ENCODE assay signal across 8 cellular contexts in the genomic region with DNA sequence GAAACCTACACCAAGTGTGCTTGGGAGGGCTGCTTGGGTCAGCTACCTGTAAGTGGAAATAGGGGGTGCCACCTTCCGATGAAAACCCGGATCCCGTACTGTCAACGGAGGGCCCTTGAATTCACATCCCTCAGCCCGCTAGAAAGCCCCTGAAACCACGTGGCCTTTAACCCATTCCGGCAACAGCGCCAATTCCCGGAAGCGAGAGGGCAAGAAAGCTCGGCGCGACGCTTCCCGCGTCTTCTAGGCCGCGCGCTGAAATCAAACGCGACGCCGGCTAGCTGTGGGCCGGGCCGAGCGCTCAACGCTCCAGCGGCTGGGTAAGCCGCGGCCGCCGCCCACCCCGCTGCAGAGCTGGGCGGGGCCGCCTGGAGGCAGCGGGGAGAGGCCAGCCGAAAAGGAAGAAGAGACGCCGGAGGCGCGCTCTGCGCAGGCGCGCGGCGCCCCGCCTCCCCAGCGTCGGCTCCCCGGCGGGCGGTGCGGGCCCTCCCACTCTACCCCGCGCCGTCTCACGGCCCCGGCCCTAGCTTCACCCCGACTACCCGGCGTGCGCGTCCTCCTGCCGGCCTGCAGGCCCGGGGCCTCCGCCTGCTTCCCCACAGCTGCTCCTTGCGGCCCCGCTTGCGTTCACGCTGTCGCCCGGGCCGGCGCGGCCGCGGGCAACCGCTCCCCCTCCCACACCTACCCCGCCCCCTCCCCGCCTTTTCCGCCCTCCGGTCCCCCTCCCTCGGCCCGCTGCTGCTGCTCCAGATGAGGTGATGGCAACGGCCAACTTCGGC. TPM values are rescaled to one million over a fixed set of nuclear protein-coding genes. Genes with fewer than 3 reads are reported as not detected.
A peak's percentile ranks its signal among the peaks of the same experiment; 100 is the strongest.
DNase-seq lines count a peak whose midpoint lies in the region; ATAC-seq and TF ChIP-seq lines count a peak whose summit lies in the region.

A gene (plus strand): TSS at position 492 of the 779 bp plus-strand sequence. CDS start 267 bp downstream, at position 759.

- H3K4me1 ChIP-seq in BLaER1, result peaks cover 22% of the 10 kb centered on the region

- H4K20me1 ChIP-seq in BLaER1, result peaks cover 40% of the 10 kb centered on the region

- POLR2A ChIA-PET in activated CD4-positive, alpha-beta T cell treated with anti-CD3 and anti-CD28 coated beads for 36 hours (lab: Charles Lee), result interaction anchor here (0.6 to 1.7 kb wide), 11 partner anchors 9 to 107 kb away, joined by 3 to 23 read pairs (median 4); a partner anchor contains a TSS

- DNase-seq in GM19240 (ENCODE audit: insufficient read length, low spot score), result peak; percentile 78
- peak; percentile 66 to 91 for DNase-seq in NCI-H524 (lab: John Stamatoyannopoulos, UW)
- peak; percentile 96 for DNase-seq in activated CD4-positive, alpha-beta T cell treated with anti-CD3 and anti-CD28 coated beads for 36 hours
- peak; percentile 93 for DNase-seq in choroid plexus epithelial cell (ENCODE audit: low read depth)
- DNase-seq in kidney glomerular epithelial cell (lab: John Stamatoyannopoulos, UW), result peak; percentile 84
- peak; percentile 86 to 91 for DNase-seq in stimulated activated CD4-positive, alpha-beta T cell treated with anti-CD3 and anti-CD28 coated beads, Interleukin-15, amount 100 ng/mL, for 48 hours (ENCODE audit: low read depth in 2 of 2)

- peak within 1 kb of the TSS; percentile 90 for H3K4me2 ChIP-seq in BLaER1

- H3K27me3 Mint-ChIP-seq in activated CD4-positive, alpha-beta T cell treated with anti-CD3 and anti-CD28 coated beads for 36 hours, result no peaks in the 10 kb centered on the region

- H3K27ac ChIP-seq in BLaER1, result peak within 1 kb of the TSS; percentile 95

- no peaks in the 10 kb centered on the region for H3K27me3 ChIP-seq in BLaER1

- peak within 1 kb of the TSS; percentile 95 for H3K9ac ChIP-seq in BLaER1

- peaks cover 55% of the 10 kb centered on the region for H3K4me1 Mint-ChIP-seq in activated CD4-positive, alpha-beta T cell treated with anti-CD3 and anti-CD28 coated beads for 36 hours

- peak within 1 kb of the TSS; percentile 94 for H3K4me3 Mint-ChIP-seq in activated CD4-positive, alpha-beta T cell treated with anti-CD3 and anti-CD28 coated beads for 36 hours

- CTCF ChIA-PET in activated CD4-positive, alpha-beta T cell treated with anti-CD3 and anti-CD28 coated beads for 36 hours (lab: Charles Lee), result interaction anchor here (1.0 to 2.3 kb wide), 8 partner anchors 9 to 81 kb away, joined by 3 to 10 read pairs (median 8); no protein-coding TSS in a partner anchor

- peak; percentile 9 for TF ChIP-seq CTCF in choroid plexus epithelial cell (conservative IDR thresholded peaks at IDR 0.05; ENCODE audit: low read depth, low read length)

- peak; percentile 84 for ATAC-seq in HG03457 (IDR thresholded peaks at IDR 0.05; ENCODE audit: unreplicated experiment)
- peak; percentile 89 for ATAC-seq in activated CD4-positive, alpha-beta T cell treated with anti-CD3 and anti-CD28 coated beads for 36 hours

- H3K36me3 ChIP-seq in BLaER1, result peaks cover 14% of the 10 kb centered on the region; the same call in 1 of the 2 replicates

- no peaks in the 10 kb centered on the region for H3K9me3 ChIP-seq in BLaER1

- H3K9me3 Mint-ChIP-seq in activated CD4-positive, alpha-beta T cell treated with anti-CD3 and anti-CD28 coated beads for 36 hours (ENCODE audit: low read depth), result no peaks in the 10 kb centered on the region

- peaks cover 39% of the 10 kb centered on the region for H3K36me3 Mint-ChIP-seq in activated CD4-positive, alpha-beta T cell treated with anti-CD3 and anti-CD28 coated beads for 36 hours (ENCODE audit: low read depth)

- intact Hi-C loops in activated CD4-positive, alpha-beta T cell treated with anti-CD3 and anti-CD28 coated beads for 36 hours (cut with DNase I, micrococcal nuclease), result loop anchor here (1.0 to 10.0 kb wide), 13 partner anchors 16 to 1144 kb away; a partner anchor contains a TSS

- peak within 1 kb of the TSS; percentile 99 for H3K27ac Mint-ChIP-seq in activated CD4-positive, alpha-beta T cell treated with anti-CD3 and anti-CD28 coated beads for 36 hours

- H3K4me3 ChIP-seq in BLaER1 (peak within 1 kb of the TSS; percentile 93), choroid plexus epithelial cell (ENCODE audit: low read depth, low read length) (peak within 1 kb of the TSS; percentile 86)

RNA-seq across cellular contexts. Expression of the gene that starts here (rescaled TPM):
- total RNA-seq in activated CD4-positive, alpha-beta T cell treated with anti-CD3 and anti-CD28 coated beads for 36 hours, result 100 to 1,000 TPM; 224 to 306 TPM

Comparison
In these comparisons a context has a peak if more than half of its experiments do, and no peak if none do; other contexts are left out.
1. Peak in every context shown above with its lines: DNase-seq, ATAC-seq, H3K4me3 ChIP-seq and H3K27ac ChIP-seq.